1 cellular context compared by ENCODE assay signal in genomic region chr9:33246269-33246860, GRCh38.
TF ChIP-seq lines count a peak whose summit lies in the region.

No MANE protein-coding gene starts in this region.

TF ChIP-seq in GM23338, 12 proteins besides CTCF, POLR2A, EP300 and RAD21 (continued from another document):
- TF ChIP-seq, protein P1, sequence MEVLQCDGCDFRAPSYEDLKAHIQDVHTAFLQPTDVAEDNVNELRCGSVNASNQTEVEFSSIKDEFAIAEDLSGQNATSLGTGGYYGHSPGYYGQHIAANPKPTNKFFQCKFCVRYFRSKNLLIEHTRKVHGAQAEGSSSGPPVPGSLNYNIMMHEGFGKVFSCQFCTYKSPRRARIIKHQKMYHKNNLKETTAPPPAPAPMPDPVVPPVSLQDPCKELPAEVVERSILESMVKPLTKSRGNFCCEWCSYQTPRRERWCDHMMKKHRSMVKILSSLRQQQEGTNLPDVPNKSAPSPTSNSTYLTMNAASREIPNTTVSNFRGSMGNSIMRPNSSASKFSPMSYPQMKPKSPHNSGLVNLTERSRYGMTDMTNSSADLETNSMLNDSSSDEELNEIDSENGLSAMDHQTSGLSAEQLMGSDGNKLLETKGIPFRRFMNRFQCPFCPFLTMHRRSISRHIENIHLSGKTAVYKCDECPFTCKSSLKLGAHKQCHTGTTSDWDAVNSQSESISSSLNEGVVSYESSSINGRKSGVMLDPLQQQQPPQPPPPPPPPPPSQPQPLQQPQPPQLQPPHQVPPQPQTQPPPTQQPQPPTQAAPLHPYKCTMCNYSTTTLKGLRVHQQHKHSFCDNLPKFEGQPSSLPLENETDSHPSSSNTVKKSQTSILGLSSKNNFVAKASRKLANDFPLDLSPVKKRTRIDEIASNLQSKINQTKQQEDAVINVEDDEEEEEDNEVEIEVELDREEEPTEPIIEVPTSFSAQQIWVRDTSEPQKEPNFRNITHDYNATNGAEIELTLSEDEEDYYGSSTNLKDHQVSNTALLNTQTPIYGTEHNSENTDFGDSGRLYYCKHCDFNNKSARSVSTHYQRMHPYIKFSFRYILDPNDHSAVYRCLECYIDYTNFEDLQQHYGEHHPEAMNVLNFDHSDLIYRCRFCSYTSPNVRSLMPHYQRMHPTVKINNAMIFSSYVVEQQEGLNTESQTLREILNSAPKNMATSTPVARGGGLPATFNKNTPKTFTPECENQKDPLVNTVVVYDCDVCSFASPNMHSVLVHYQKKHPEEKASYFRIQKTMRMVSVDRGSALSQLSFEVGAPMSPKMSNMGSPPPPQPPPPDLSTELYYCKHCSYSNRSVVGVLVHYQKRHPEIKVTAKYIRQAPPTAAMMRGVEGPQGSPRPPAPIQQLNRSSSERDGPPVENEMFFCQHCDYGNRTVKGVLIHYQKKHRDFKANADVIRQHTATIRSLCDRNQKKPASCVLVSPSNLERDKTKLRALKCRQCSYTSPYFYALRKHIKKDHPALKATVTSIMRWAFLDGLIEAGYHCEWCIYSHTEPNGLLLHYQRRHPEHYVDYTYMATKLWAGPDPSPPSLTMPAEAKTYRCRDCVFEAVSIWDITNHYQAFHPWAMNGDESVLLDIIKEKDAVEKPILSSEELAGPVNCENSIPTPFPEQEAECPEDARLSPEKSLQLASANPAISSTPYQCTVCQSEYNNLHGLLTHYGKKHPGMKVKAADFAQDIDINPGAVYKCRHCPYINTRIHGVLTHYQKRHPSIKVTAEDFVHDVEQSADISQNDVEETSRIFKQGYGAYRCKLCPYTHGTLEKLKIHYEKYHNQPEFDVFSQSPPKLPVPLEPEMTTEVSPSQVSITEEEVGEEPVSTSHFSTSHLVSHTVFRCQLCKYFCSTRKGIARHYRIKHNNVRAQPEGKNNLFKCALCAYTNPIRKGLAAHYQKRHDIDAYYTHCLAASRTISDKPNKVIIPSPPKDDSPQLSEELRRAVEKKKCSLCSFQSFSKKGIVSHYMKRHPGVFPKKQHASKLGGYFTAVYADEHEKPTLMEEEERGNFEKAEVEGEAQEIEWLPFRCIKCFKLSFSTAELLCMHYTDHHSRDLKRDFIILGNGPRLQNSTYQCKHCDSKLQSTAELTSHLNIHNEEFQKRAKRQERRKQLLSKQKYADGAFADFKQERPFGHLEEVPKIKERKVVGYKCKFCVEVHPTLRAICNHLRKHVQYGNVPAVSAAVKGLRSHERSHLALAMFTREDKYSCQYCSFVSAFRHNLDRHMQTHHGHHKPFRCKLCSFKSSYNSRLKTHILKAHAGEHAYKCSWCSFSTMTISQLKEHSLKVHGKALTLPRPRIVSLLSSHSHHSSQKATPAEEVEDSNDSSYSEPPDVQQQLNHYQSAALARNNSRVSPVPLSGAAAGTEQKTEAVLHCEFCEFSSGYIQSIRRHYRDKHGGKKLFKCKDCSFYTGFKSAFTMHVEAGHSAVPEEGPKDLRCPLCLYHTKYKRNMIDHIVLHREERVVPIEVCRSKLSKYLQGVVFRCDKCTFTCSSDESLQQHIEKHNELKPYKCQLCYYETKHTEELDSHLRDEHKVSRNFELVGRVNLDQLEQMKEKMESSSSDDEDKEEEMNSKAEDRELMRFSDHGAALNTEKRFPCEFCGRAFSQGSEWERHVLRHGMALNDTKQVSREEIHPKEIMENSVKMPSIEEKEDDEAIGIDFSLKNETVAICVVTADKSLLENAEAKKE (CRISPR knock-in tag; IDR thresholded peaks at IDR 0.05), result no peak
- TF ChIP-seq POLR2AphosphoS5 (IDR thresholded peaks at IDR 0.05; ENCODE audit: low read depth) (no peak), EZH2phosphoT487 (IDR thresholded peaks at IDR 0.05; ENCODE audit: unreplicated experiment) (no peak), EZH2 (IDR thresholded peaks at IDR 0.05; ENCODE audit: low read depth, unreplicated experiment) (no peak), ZNF331 (CRISPR knock-in tag; IDR thresholded peaks at IDR 0.05; ENCODE audit: low read depth) (no peak), STAT1 (IDR thresholded peaks at IDR 0.05; ENCODE audit: unreplicated experiment) (no peak), NANOG (IDR thresholded peaks at IDR 0.05; ENCODE audit: borderline replicate concordance) (no peak)
- TF ChIP-seq, protein P2, sequence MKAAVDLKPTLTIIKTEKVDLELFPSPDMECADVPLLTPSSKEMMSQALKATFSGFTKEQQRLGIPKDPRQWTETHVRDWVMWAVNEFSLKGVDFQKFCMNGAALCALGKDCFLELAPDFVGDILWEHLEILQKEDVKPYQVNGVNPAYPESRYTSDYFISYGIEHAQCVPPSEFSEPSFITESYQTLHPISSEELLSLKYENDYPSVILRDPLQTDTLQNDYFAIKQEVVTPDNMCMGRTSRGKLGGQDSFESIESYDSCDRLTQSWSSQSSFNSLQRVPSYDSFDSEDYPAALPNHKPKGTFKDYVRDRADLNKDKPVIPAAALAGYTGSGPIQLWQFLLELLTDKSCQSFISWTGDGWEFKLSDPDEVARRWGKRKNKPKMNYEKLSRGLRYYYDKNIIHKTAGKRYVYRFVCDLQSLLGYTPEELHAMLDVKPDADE (IDR thresholded peaks at IDR 0.05), result no peak
